8 cellular contexts compared by ENCODE assay signal in genomic region chr1:11642418-11643017, GRCh38. TPM values are rescaled to one million over a fixed set of nuclear protein-coding genes. Genes with fewer than 3 reads are reported as not detected.
DNase-seq lines count a peak whose midpoint lies in the region; ATAC-seq, FAIRE-seq and TF ChIP-seq lines count a peak whose summit lies in the region.
"Not testable (repeated sequence)": the region's sequence is repeated elsewhere in the genome, so short reads cannot be mapped to it uniquely, and the experiment has no call there.

No MANE protein-coding gene starts in this region.

- CTCF ChIA-PET in H1 (lab: Charles Lee; ENCODE audit: partially characterized antibody): interaction anchor here (0.7 to 6.3 kb wide), 61 partner anchors 8 to 605 kb away, joined by 3 to 66 read pairs (median 4); partner anchors contain the start of genes DISP3 and MTOR

- not testable (repeated sequence) for H3K18ac ChIP-seq in H1 (ENCODE audit: extremely low read depth, low read length)

- H2AFZ ChIP-seq in H1 (ENCODE audit: low read length): not testable (repeated sequence)

- not testable (repeated sequence) for H3K23me2 ChIP-seq in H1 (ENCODE audit: low read depth, low read length)

- H3K4me3 ChIP-seq in H1 (ENCODE audit: extremely low read depth in 1 of 4, insufficient read depth in 2 of 4, low read depth in 3 of 4, low read length in 4 of 4); liver (ENCODE audit: low read depth in 1 of 3, low read length in 3 of 3): not testable (repeated sequence)

- H3K79me2 ChIP-seq in H1 (ENCODE audit: control insufficient read depth in 1 of 2, insufficient read depth in 2 of 2, low read length in 2 of 2): not testable (repeated sequence)

- TF ChIP-seq RAD21 in H1 (IDR thresholded peaks at IDR 0.05 in 1 of 2, conservative IDR thresholded peaks at IDR 0.05 in 1 of 2; ENCODE audit: low read depth in 2 of 2, low read length in 2 of 2): peak; percentile 99 to 100
- peak; percentile 96 for TF ChIP-seq RAD21 in liver (IDR thresholded peaks at IDR 0.05)

- H3K4me3 Mint-ChIP-seq in activated T-cell treated with anti-CD3 and anti-CD28 coated beads, Interleukin-2, amount 50 U/mL, for 4 hours: not testable (repeated sequence)

- not testable (repeated sequence) for H2AK5ac ChIP-seq in H1 (ENCODE audit: low read depth, low read length)

- H3K4ac ChIP-seq in H1 (replicated peaks; ENCODE audit: insufficient read length, low read depth, low read length): not testable (repeated sequence)

- not testable (repeated sequence) for H2BK20ac ChIP-seq in H1 (ENCODE audit: low read length)

- 66% methylated on average over 18 of the region's 18 CpGs; no CpG with 5 or more reads in 1 of the 2 experiments for WGBS in H1 (ENCODE audit: extremely low coverage in 1 of 2, insufficient coverage in 1 of 2, insufficient read length in 1 of 2, insufficient replicate concordance in 2 of 2, low coverage in 1 of 2, low lambda C conversion rate in 2 of 2, missing lambda C conversion rate in 1 of 2), 2 experiments
- 59% methylated on average over 18 of the region's 18 CpGs for WGBS in liver

- ATAC-seq in activated T-cell treated with anti-CD3 and anti-CD28 coated beads, Interleukin-2, amount 50 U/mL, for 4 hours: peak; percentile 83 to 84

- DNase-seq in ACHN: peak; percentile 53
- peak; percentile 74 for DNase-seq in GM12892 (ENCODE audit: insufficient read length)
- peak; percentile 44 for DNase-seq in NCI-H1417 treated with DMSO at 0.1 percent for 48 hours (lab: John Stamatoyannopoulos, UW)
- DNase-seq in SK-MEL-5 (ENCODE audit: low read depth, low spot score): peak; percentile 69
- peak; percentile 68 for DNase-seq in activated T-cell treated with anti-CD3 and anti-CD28 coated beads, Interleukin-2, amount 50 U/mL, for 4 hours
- DNase-seq in H1 (ENCODE audit: low read depth in 1 of 2, low spot score in 2 of 2): peak in 1 of 2 experiments; percentile 81
- peak; percentile 48 to 60 (median 52) for DNase-seq in stimulated activated CD4-positive, alpha-beta T cell treated with anti-CD3 and anti-CD28 coated beads, Interleukin-1b, Interleukin-23, amount 100 ng/mL, for 24 hours (ENCODE audit: low read depth in 4 of 4, low spot score in 1 of 4)

- not testable (repeated sequence) for H3K79me1 ChIP-seq in H1 (ENCODE audit: low read depth, low read length)

- H3K9me3 ChIP-seq in H1 (ENCODE audit: insufficient read depth in 2 of 2, low read depth in 1 of 2, low read length in 1 of 2); liver (ENCODE audit: control insufficient read depth in 4 of 4, low read length in 3 of 4): not testable (repeated sequence)

- H2BK120ac ChIP-seq in H1 (replicated peaks; ENCODE audit: low read depth, low read length): not testable (repeated sequence)

- POLR2A ChIA-PET in H1 (lab: Charles Lee; ENCODE audit: partially characterized antibody): interaction anchor here (0.6 to 3.4 kb wide), 7 partner anchors 48 to 367 kb away, joined by 3 to 12 read pairs (median 3); partner anchors contain the start of genes DISP3 and DRAXIN

- not testable (repeated sequence) for H3K14ac ChIP-seq in H1 (ENCODE audit: insufficient read length)

- H4K5ac ChIP-seq in H1 (ENCODE audit: insufficient read length, low read depth, low read length): not testable (repeated sequence)

- not testable (repeated sequence) for H4K8ac ChIP-seq in H1 (ENCODE audit: extremely low read depth, insufficient read depth, low read length)

- not testable (repeated sequence) for H3K9me3 Mint-ChIP-seq in activated T-cell treated with anti-CD3 and anti-CD28 coated beads, Interleukin-2, amount 50 U/mL, for 4 hours

- TF ChIP-seq POLR2A in GM12892 (IDR thresholded peaks at IDR 0.05; ENCODE audit: low read depth, low read length); H1 (IDR thresholded peaks at IDR 0.05; ENCODE audit: control extremely low read depth in 1 of 2, low read depth in 2 of 2, low read length in 2 of 2): not testable (repeated sequence)

- not testable (repeated sequence) for H4K91ac ChIP-seq in H1 (replicated peaks; ENCODE audit: insufficient read length, low read length)

- H3K36me3 ChIP-seq in H1 (ENCODE audit: control insufficient read depth in 2 of 4, insufficient read depth in 4 of 4, low read length in 3 of 4); liver (ENCODE audit: control insufficient read depth in 4 of 4, insufficient read depth in 3 of 4, low read depth in 1 of 4, low read length in 3 of 4): not testable (repeated sequence)

- H2BK15ac ChIP-seq in H1 (ENCODE audit: low read length): not testable (repeated sequence)

- not testable (repeated sequence) for H3K4me1 ChIP-seq in H1 (replicated peaks in 1 of 4; ENCODE audit: control insufficient read depth in 3 of 4, insufficient read depth in 4 of 4, low read length in 3 of 4); liver (ENCODE audit: control insufficient read depth in 4 of 4, insufficient read depth in 4 of 4, low read length in 3 of 4)

- FAIRE-seq in GM12892 (lab: Jason Lieb, UNC) (peak; percentile 91), H1 (lab: Jason Lieb, UNC) (peak; percentile 95)

- H3K27me3 Mint-ChIP-seq in activated T-cell treated with anti-CD3 and anti-CD28 coated beads, Interleukin-2, amount 50 U/mL, for 4 hours (ENCODE audit: low read depth): not testable (repeated sequence)

- not testable (repeated sequence) for H3K36me3 Mint-ChIP-seq in activated T-cell treated with anti-CD3 and anti-CD28 coated beads, Interleukin-2, amount 50 U/mL, for 4 hours (ENCODE audit: insufficient read depth)

- not testable (repeated sequence) for H2BK5ac ChIP-seq in H1 (ENCODE audit: low read depth, low read length)

- not testable (repeated sequence) for H3K4me2 ChIP-seq in H1 (ENCODE audit: insufficient read depth in 1 of 2, low read depth in 2 of 2, low read length in 2 of 2)

- peak; percentile 89 to 99 (median 95) for TF ChIP-seq CTCF in H1 (IDR thresholded peaks at IDR 0.05; ENCODE audit: control extremely low read depth in 1 of 3, insufficient read depth in 1 of 3, low read depth in 1 of 3, low read length in 3 of 3)
- TF ChIP-seq CTCF in liver (IDR thresholded peaks at IDR 0.05; ENCODE audit: low read depth, low read length, missing input control): peak; percentile 99

- in situ Hi-C loops in ACHN (cut with HindIII; ENCODE audit: low pct_ligation_motif_present, low pct_unique_long_range_greater_than_20kb, low sequenced_read_pairs); SK-MEL-5 (cut with HindIII; ENCODE audit: low pct_unique_long_range_greater_than_20kb, low sequenced_read_pairs): not testable (repeated sequence)

- H2BK12ac ChIP-seq in H1 (ENCODE audit: low read depth, low read length): not testable (repeated sequence)

- H3K9ac ChIP-seq in H1 (replicated peaks in 1 of 4; ENCODE audit: extremely low read depth in 1 of 4, low read depth in 3 of 4, low read length in 3 of 4); liver (ENCODE audit: low read depth in 1 of 2, low read length in 2 of 2): not testable (repeated sequence)

- not testable (repeated sequence) for H3K23ac ChIP-seq in H1 (ENCODE audit: insufficient read length)

- not testable (repeated sequence) for TF ChIP-seq EP300 in H1 (IDR thresholded peaks at IDR 0.05; ENCODE audit: borderline replicate concordance in 1 of 2, low read depth in 2 of 2, low read length in 2 of 2)

- H4K20me1 ChIP-seq in H1 (replicated peaks in 1 of 2; ENCODE audit: control insufficient read depth in 1 of 2, insufficient read depth in 2 of 2, low read length in 2 of 2): not testable (repeated sequence)

- H3K27ac ChIP-seq in H1 (ENCODE audit: low read depth, low read length); liver (ENCODE audit: low read depth in 1 of 2, low read length in 2 of 2): not testable (repeated sequence)

- not testable (repeated sequence) for H3K56ac ChIP-seq in H1 (replicated peaks; ENCODE audit: insufficient read length, low read depth, low read length)

- not testable (repeated sequence) for H3K27me3 ChIP-seq in H1 (replicated peaks in 1 of 4; ENCODE audit: control insufficient read depth in 3 of 4, extremely low read depth in 1 of 4, insufficient read depth in 3 of 4, low read length in 3 of 4); liver (ENCODE audit: control insufficient read depth in 4 of 4, insufficient read depth in 4 of 4, low read length in 3 of 4)

- not testable (repeated sequence) for H3K4me1 Mint-ChIP-seq in activated T-cell treated with anti-CD3 and anti-CD28 coated beads, Interleukin-2, amount 50 U/mL, for 4 hours (ENCODE audit: low read depth)

RNA-seq across cellular contexts. Expression of gene FBXO2, which starts 11.7 kb away (rescaled TPM):
- polyA plus RNA-seq in GM12892 (2012; ENCODE audit: missing spikeins): 0.76 TPM
- total RNA-seq in SK-MEL-5 (2014; rRNA removed; shearing (Covaris generic)): 1.3 and 2.2 TPM in 2 replicates
- 1.1 and 3.2 TPM in 2 replicates for polyA plus RNA-seq in SK-MEL-5 (2015; cell fraction: cytosol; rRNA removed)
- polyA plus RNA-seq in SK-MEL-5 (2015; cell fraction: nucleus; rRNA removed): 5.9 and 7.3 TPM in 2 replicates
- 1 to 10 TPM in 2 of 3 donors, under 1 TPM in 1; 0.81 to 1.8 (median 1.7) TPM for total RNA-seq in activated T-cell treated with anti-CD3 and anti-CD28 coated beads, Interleukin-2, amount 50 U/mL, for 4 hours
- 51.3 and 55.5 TPM in 2 replicates for total RNA-seq in H1 (2021; fragmentation: NEBNext Ultra II Directional; extraction: Animal tissue kit (Norgen Biotek cat#: 25700))
- 57.9 and 99.1 TPM in 2 replicates for polyA plus RNA-seq in H1 (2011; rRNA removed)
- polyA plus RNA-seq in H1 (2011; cell fraction: cytosol; rRNA removed): 107 TPM
- polyA plus RNA-seq in H1 (2011; cell fraction: nucleus; rRNA removed): 78.1 TPM
- 53.7 to 82.0 TPM (median 66.2 TPM) in 4 replicates for polyA plus RNA-seq in H1 (2012, experiment 1 of 2)
- 45.2 TPM for polyA plus RNA-seq in H1 (2012, experiment 2 of 2)
- polyA plus RNA-seq in H1 (2013, experiment 1 of 2): 38.0 TPM
- polyA plus RNA-seq in H1 (2013, experiment 2 of 2): 39.6 TPM
- 7.6 and 11.2 TPM in 2 replicates for polyA minus RNA-seq in H1 (2011; rRNA and poly(A)+ RNA removed)
- 19.2 TPM for polyA minus RNA-seq in H1 (2011; cell fraction: cytosol; rRNA and poly(A)+ RNA removed)
- polyA minus RNA-seq in H1 (2011; cell fraction: nucleus; rRNA and poly(A)+ RNA removed): 17.7 TPM
- total RNA-seq in liver: 1 to 10 TPM; 1.7 to 2.9 TPM
- polyA plus RNA-seq in liver: 10 to 100 TPM in 1 of 2 donors, 1 to 10 TPM in 1; 5.0 to 20.9 TPM

RNA-seq across cellular contexts. Expression of gene FBXO44, which starts 12.2 kb away (rescaled TPM):
- polyA plus RNA-seq in GM12892 (2012; ENCODE audit: missing spikeins): 13.3 TPM
- 20.3 and 21.4 TPM in 2 replicates for total RNA-seq in SK-MEL-5 (2014; rRNA removed; shearing (Covaris generic))
- 27.3 and 38.2 TPM in 2 replicates for polyA plus RNA-seq in SK-MEL-5 (2015; cell fraction: cytosol; rRNA removed)
- 182 and 185 TPM in 2 replicates for polyA plus RNA-seq in SK-MEL-5 (2015; cell fraction: nucleus; rRNA removed)
- 10 to 100 TPM; 12.6 to 13.6 (median 13.2) TPM for total RNA-seq in activated T-cell treated with anti-CD3 and anti-CD28 coated beads, Interleukin-2, amount 50 U/mL, for 4 hours
- total RNA-seq in H1 (2021; fragmentation: NEBNext Ultra II Directional; extraction: Animal tissue kit (Norgen Biotek cat#: 25700)): 27.2 and 29.2 TPM in 2 replicates
- polyA plus RNA-seq in H1 (2011; rRNA removed) (27.0 and 43.0 TPM in 2 replicates), liver (10 to 100 TPM in 1 of 2 donors, 1 to 10 TPM in 1; 7.1 to 13.2 TPM)
- 42.8 TPM for polyA plus RNA-seq in H1 (2011; cell fraction: cytosol; rRNA removed)
- polyA plus RNA-seq in H1 (2011; cell fraction: nucleus; rRNA removed): 137 TPM
- polyA plus RNA-seq in H1 (2012, experiment 1 of 2): 21.1 to 33.1 TPM (median 30.9 TPM) in 4 replicates
- 19.3 TPM for polyA plus RNA-seq in H1 (2012, experiment 2 of 2)
- polyA plus RNA-seq in H1 (2013, experiment 1 of 2): 23.1 TPM
- 21.5 TPM for polyA plus RNA-seq in H1 (2013, experiment 2 of 2)
- polyA minus RNA-seq in H1 (2011; rRNA and poly(A)+ RNA removed): 12.6 and 15.0 TPM in 2 replicates
- 17.6 TPM for polyA minus RNA-seq in H1 (2011; cell fraction: cytosol; rRNA and poly(A)+ RNA removed)
- polyA minus RNA-seq in H1 (2011; cell fraction: nucleus; rRNA and poly(A)+ RNA removed): 37.9 TPM
- total RNA-seq in liver: 1 to 10 TPM; 3.6 to 6.4 TPM

RNA-seq across cellular contexts. Expression of gene FBXO6, which starts 21.5 kb away (rescaled TPM):
- 14.1 TPM for polyA plus RNA-seq in GM12892 (2012; ENCODE audit: missing spikeins)
- 4.8 and 5.0 TPM in 2 replicates for total RNA-seq in SK-MEL-5 (2014; rRNA removed; shearing (Covaris generic))
- polyA plus RNA-seq in SK-MEL-5 (2015; cell fraction: cytosol; rRNA removed): 7.2 TPM in 2 replicates
- 0.99 and 2.5 TPM in 2 replicates for polyA plus RNA-seq in SK-MEL-5 (2015; cell fraction: nucleus; rRNA removed)
- 10 to 100 TPM; 12.8 to 21.1 (median 19.1) TPM for total RNA-seq in activated T-cell treated with anti-CD3 and anti-CD28 coated beads, Interleukin-2, amount 50 U/mL, for 4 hours
- 0.29 and 0.54 TPM in 2 replicates for total RNA-seq in H1 (2021; fragmentation: NEBNext Ultra II Directional; extraction: Animal tissue kit (Norgen Biotek cat#: 25700))
- polyA plus RNA-seq in H1 (2011; rRNA removed) (0.86 and 1.2 TPM in 2 replicates), liver (10 to 100 TPM in 1 of 2 donors, 1 to 10 TPM in 1; 7.5 to 15.5 TPM)
- polyA plus RNA-seq in H1 (2011; cell fraction: cytosol; rRNA removed): 0.76 TPM
- 0.53 TPM for polyA plus RNA-seq in H1 (2011; cell fraction: nucleus; rRNA removed)
- polyA plus RNA-seq in H1 (2012, experiment 1 of 2): 0.69 to 1.1 TPM (median 1.0 TPM) in 4 replicates
- 0.62 TPM for polyA plus RNA-seq in H1 (2012, experiment 2 of 2)
- 0.47 TPM for polyA plus RNA-seq in H1 (2013, experiment 1 of 2)
- 0.39 TPM for polyA plus RNA-seq in H1 (2013, experiment 2 of 2)
- 0.19 and 0.32 TPM in 2 replicates for polyA minus RNA-seq in H1 (2011; rRNA and poly(A)+ RNA removed)
- polyA minus RNA-seq in H1 (2011; cell fraction: cytosol; rRNA and poly(A)+ RNA removed): not detected
- polyA minus RNA-seq in H1 (2011; cell fraction: nucleus; rRNA and poly(A)+ RNA removed): not detected
- total RNA-seq in liver: 1 to 10 TPM; 5.7 to 7.5 TPM

RNA-seq across cellular contexts. Expression of gene MAD2L2, which starts 38.4 kb away (rescaled TPM):
- 49.0 TPM for polyA plus RNA-seq in GM12892 (2012; ENCODE audit: missing spikeins)
- 62.5 and 64.8 TPM in 2 replicates for total RNA-seq in SK-MEL-5 (2014; rRNA removed; shearing (Covaris generic))
- polyA plus RNA-seq in SK-MEL-5 (2015; cell fraction: cytosol; rRNA removed): 81.7 and 84.7 TPM in 2 replicates
- 57.5 and 77.6 TPM in 2 replicates for polyA plus RNA-seq in SK-MEL-5 (2015; cell fraction: nucleus; rRNA removed)
- total RNA-seq in activated T-cell treated with anti-CD3 and anti-CD28 coated beads, Interleukin-2, amount 50 U/mL, for 4 hours: 10 to 100 TPM; 60.7 to 67.1 (median 63.0) TPM
- total RNA-seq in H1 (2021; fragmentation: NEBNext Ultra II Directional; extraction: Animal tissue kit (Norgen Biotek cat#: 25700)): 310 and 314 TPM in 2 replicates
- polyA plus RNA-seq in H1 (2011; rRNA removed) (469 and 710 TPM in 2 replicates), liver (10 to 100 TPM; 37.6 to 43.1 TPM)
- 618 TPM for polyA plus RNA-seq in H1 (2011; cell fraction: cytosol; rRNA removed)
- polyA plus RNA-seq in H1 (2011; cell fraction: nucleus; rRNA removed): 791 TPM
- polyA plus RNA-seq in H1 (2012, experiment 1 of 2): 284 to 411 TPM (median 375 TPM) in 4 replicates
- polyA plus RNA-seq in H1 (2012, experiment 2 of 2): 511 TPM
- polyA plus RNA-seq in H1 (2013, experiment 1 of 2): 239 TPM
- polyA plus RNA-seq in H1 (2013, experiment 2 of 2): 240 TPM
- 212 and 312 TPM in 2 replicates for polyA minus RNA-seq in H1 (2011; rRNA and poly(A)+ RNA removed)
- polyA minus RNA-seq in H1 (2011; cell fraction: cytosol; rRNA and poly(A)+ RNA removed): 182 TPM
- polyA minus RNA-seq in H1 (2011; cell fraction: nucleus; rRNA and poly(A)+ RNA removed): 206 TPM
- total RNA-seq in liver: 10 to 100 TPM; 17.5 to 26.2 TPM

RNA-seq across cellular contexts. Expression of gene DRAXIN, which starts 49.0 kb away (rescaled TPM):
- not detected for polyA plus RNA-seq in GM12892 (2012; ENCODE audit: missing spikeins)
- 0.03 TPM in 1 of 2 replicates, not detected in the other for total RNA-seq in SK-MEL-5 (2014; rRNA removed; shearing (Covaris generic))
- polyA plus RNA-seq in SK-MEL-5 (2015; cell fraction: cytosol; rRNA removed): 0.03 TPM in 1 of 2 replicates, not detected in the other
- polyA plus RNA-seq in SK-MEL-5 (2015; cell fraction: nucleus; rRNA removed): 0.05 and 0.11 TPM in 2 replicates
- under 1 TPM; 0.03 to 0.08 (median 0.05) TPM for total RNA-seq in activated T-cell treated with anti-CD3 and anti-CD28 coated beads, Interleukin-2, amount 50 U/mL, for 4 hours
- total RNA-seq in H1 (2021; fragmentation: NEBNext Ultra II Directional; extraction: Animal tissue kit (Norgen Biotek cat#: 25700)): 17.6 and 18.9 TPM in 2 replicates
- polyA plus RNA-seq in H1 (2011; rRNA removed) (4.6 and 4.8 TPM in 2 replicates), liver (under 1 TPM in 1 of 2 donors, not detected in 1; 0.01 TPM)
- polyA plus RNA-seq in H1 (2011; cell fraction: cytosol; rRNA removed): 5.0 TPM
- 5.7 TPM for polyA plus RNA-seq in H1 (2011; cell fraction: nucleus; rRNA removed)
- 9.5 to 11.2 TPM (median 10.4 TPM) in 4 replicates for polyA plus RNA-seq in H1 (2012, experiment 1 of 2)
- 10.6 TPM for polyA plus RNA-seq in H1 (2012, experiment 2 of 2)
- 16.0 TPM for polyA plus RNA-seq in H1 (2013, experiment 1 of 2)
- 18.1 TPM for polyA plus RNA-seq in H1 (2013, experiment 2 of 2)
- polyA minus RNA-seq in H1 (2011; rRNA and poly(A)+ RNA removed): 8.4 and 9.0 TPM in 2 replicates
- polyA minus RNA-seq in H1 (2011; cell fraction: cytosol; rRNA and poly(A)+ RNA removed): 6.7 TPM
- polyA minus RNA-seq in H1 (2011; cell fraction: nucleus; rRNA and poly(A)+ RNA removed): 4.6 TPM
- total RNA-seq in liver: under 1 TPM in 1 of 2 donors, not detected in 1; under 0.01 TPM

Comparison
In these comparisons a context has a peak if more than half of its experiments do, and no peak if none do; other contexts are left out.
1. RNA of gene FBXO2, which starts 11.7 kb away (total RNA-seq): 51.3 to 55.5 TPM in H1; 1.7 to 2.9 TPM in liver, 0.81 to 1.8 TPM in activated T-cell treated with anti-CD3 and anti-CD28 coated beads, Interleukin-2, amount 50 U/mL, for 4 hours and 1.3 to 2.2 TPM in SK-MEL-5; every median in the first group is over 10 times any median in the second.